In genomic region chr17:15623255-15623654, GRCh38 we compare ENCODE assay signal across 2 cellular contexts. TPM values are rescaled to one million over a fixed set of nuclear protein-coding genes. Genes with fewer than 3 reads are reported as not detected.
"Had no signal": no experiment of that assay in that cellular context is flagged by ENCODE, and none has a peak within 500 bp of the region (broad histone marks: within the 10 kb centered on the region; RNA-seq: fewer than 3 reads in every experiment).

No MANE protein-coding gene starts in this region.

RNA-seq across cellular contexts. Expression of gene FBXW10B, which starts 3.8 kb away (rescaled TPM):
- total RNA-seq: H1, H9 had no signal
